9 cellular contexts compared by ENCODE assay signal in the genomic region with DNA sequence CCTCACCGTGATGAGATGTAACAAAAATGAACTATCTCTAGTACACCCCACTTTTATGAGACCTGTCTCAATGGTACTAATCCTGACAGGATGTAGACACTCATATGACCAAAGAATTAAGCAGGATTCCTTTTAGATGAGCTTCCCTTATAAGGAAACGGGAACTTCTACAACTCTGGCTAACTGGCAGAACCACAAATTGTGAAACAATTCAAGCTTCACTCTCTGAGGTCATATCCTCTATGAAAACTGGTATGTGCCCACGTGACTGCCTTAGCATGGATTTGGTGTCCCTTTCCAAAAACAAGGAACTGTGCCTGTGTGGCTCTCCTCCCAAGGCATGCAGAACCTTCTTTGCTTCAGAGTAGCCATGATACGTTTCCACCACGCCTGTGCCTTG. TPM values are rescaled to one million over a fixed set of nuclear protein-coding genes. Genes with fewer than 3 reads are reported as not detected.
DNase-seq lines count a peak whose midpoint lies in the region; ATAC-seq and TF ChIP-seq lines count a peak whose summit lies in the region.
"Had no signal": no experiment of that assay in that cellular context is flagged by ENCODE, and none has a peak within 500 bp of the region (broad histone marks: within the 10 kb centered on the region; RNA-seq: fewer than 3 reads in every experiment).

No MANE protein-coding gene starts in this region.

- TF ChIP-seq CTCF in astrocyte of the cerebellum (IDR thresholded peaks at IDR 0.05; ENCODE audit: low read depth, low read length, missing control alignments) (no peak), transverse colon (IDR thresholded peaks at IDR 0.05) (no peak)

- TF ChIP-seq POLR2A in transverse colon (IDR thresholded peaks at IDR 0.05): no peak

- intact Hi-C loops in activated CD4-positive, alpha-beta T cell treated with anti-CD3 and anti-CD28 coated beads for 36 hours (cut with DNase I, micrococcal nuclease): no loop called here
- intact Hi-C loops in transverse colon (cut with DNase I; ENCODE audit: low total_unique reads): no loop called here

- H3K4me3 ChIP-seq in astrocyte of the cerebellum (ENCODE audit: low read depth, low read length) (no peak overlapping the region), transverse colon (no peak overlapping the region)
- H3K4me3 ChIP-seq: skin epidermis had no signal

- 74 to 82% methylated on average over 2 to 5 of the region's 5 CpGs for WGBS in transverse colon (ENCODE audit: low coverage in 1 of 2), 2 donors

- no peak for TF ChIP-seq EP300 in transverse colon (IDR thresholded peaks at IDR 0.05; ENCODE audit: low read depth)

- no peaks in the 10 kb centered on the region for H3K27me3 ChIP-seq in transverse colon

- H3K9me3 ChIP-seq in transverse colon: no peaks in the 10 kb centered on the region

- peaks cover 0 to 17% (median 10%) of the 10 kb centered on the region in 4 donors for H3K4me1 ChIP-seq in transverse colon

- peak overlapping the region in 3 of 4 donors; percentile 18 to 63 (median 49) for H3K27ac ChIP-seq in transverse colon

- CTCF ChIA-PET in activated CD4-positive, alpha-beta T cell treated with anti-CD3 and anti-CD28 coated beads for 36 hours (lab: Charles Lee): interaction anchor here (0.6 to 6.1 kb wide), 9 partner anchors 10 to 561 kb away, joined by 3 to 60 read pairs (median 4); a partner anchor contains a TSS

- H3K36me3 Mint-ChIP-seq in activated CD4-positive, alpha-beta T cell treated with anti-CD3 and anti-CD28 coated beads for 36 hours (ENCODE audit: low read depth): peaks cover 50% of the 10 kb centered on the region

- no peak for DNase-seq in activated CD4-positive, alpha-beta T cell treated with anti-CD3 and anti-CD28 coated beads for 36 hours
- no peak for DNase-seq in activated CD4-positive, alpha-beta T cell treated with anti-CD3 and anti-CD28 coated beads, Interleukin-2, amount 50 U/mL, for 4 hours
- DNase-seq in astrocyte of the cerebellum (ENCODE audit: low read depth) (peak; percentile 56), iris pigment epithelial cell (ENCODE audit: low read depth) (peak; percentile 94), transverse colon (no peak), occipital lobe (lab: John Stamatoyannopoulos, UW) (no peak)

- ATAC-seq in activated CD4-positive, alpha-beta T cell treated with anti-CD3 and anti-CD28 coated beads for 36 hours: no peak
- ATAC-seq in HG02884 (IDR thresholded peaks at IDR 0.05; ENCODE audit: unreplicated experiment) (no peak), HG03280 (IDR thresholded peaks at IDR 0.05; ENCODE audit: unreplicated experiment) (no peak)

- H3K4me3 Mint-ChIP-seq in activated CD4-positive, alpha-beta T cell treated with anti-CD3 and anti-CD28 coated beads for 36 hours: no peak overlapping the region

- peaks cover 4% of the 10 kb centered on the region for H3K9me3 Mint-ChIP-seq in activated CD4-positive, alpha-beta T cell treated with anti-CD3 and anti-CD28 coated beads for 36 hours (ENCODE audit: low read depth)

- peak overlapping the region; percentile 20 for H3K27ac Mint-ChIP-seq in activated CD4-positive, alpha-beta T cell treated with anti-CD3 and anti-CD28 coated beads for 36 hours

- H3K4me1 Mint-ChIP-seq in activated CD4-positive, alpha-beta T cell treated with anti-CD3 and anti-CD28 coated beads for 36 hours: peaks cover 2% of the 10 kb centered on the region

- H3K27me3 Mint-ChIP-seq in activated CD4-positive, alpha-beta T cell treated with anti-CD3 and anti-CD28 coated beads for 36 hours: no peaks in the 10 kb centered on the region

- POLR2A ChIA-PET in activated CD4-positive, alpha-beta T cell treated with anti-CD3 and anti-CD28 coated beads for 36 hours (lab: Charles Lee): no interaction called here

- H3K36me3 ChIP-seq in transverse colon: no peaks in the 10 kb centered on the region

- in situ Hi-C loops in astrocyte of the cerebellum (cut with HindIII; ENCODE audit: low sequenced_read_pairs): no loop called here
- in situ Hi-C loops in transverse colon (cut with MboI; ENCODE audit: low pct_ligation_motif_present in 1 of 4, low pct_unique_long_range_greater_than_20kb in 1 of 4, low sequenced_read_pairs in 3 of 4): loop anchor here in 2 of 4 donors (5.0 kb wide), 1 partner anchor 86 kb away; no protein-coding TSS in a partner anchor

RNA-seq across cellular contexts. Expression of a gene that starts 14.1 kb away (rescaled TPM):
- total RNA-seq in activated CD4-positive, alpha-beta T cell treated with anti-CD3 and anti-CD28 coated beads for 36 hours: 1 to 10 TPM; 1.1 to 1.3 TPM
- total RNA-seq in transverse colon (1 to 10 TPM in 3 of 4 donors, not detected in 1; 3.0 to 8.3 (median 3.3) TPM), occipital lobe (4.8 TPM)

RNA-seq across cellular contexts. Expression of a gene that starts 21.3 kb away (rescaled TPM):
- total RNA-seq in activated CD4-positive, alpha-beta T cell treated with anti-CD3 and anti-CD28 coated beads for 36 hours: 10 to 100 TPM; 45.9 to 46.0 TPM
- 1 to 10 TPM in 3 of 4 donors, under 1 TPM in 1; 1.00 to 5.6 (median 3.3) TPM for total RNA-seq in transverse colon
- total RNA-seq in occipital lobe: 35.7 TPM

RNA-seq across cellular contexts. Expression of a gene that starts 32.4 kb away (rescaled TPM):
- 10 to 100 TPM; 29.5 to 36.2 TPM for total RNA-seq in activated CD4-positive, alpha-beta T cell treated with anti-CD3 and anti-CD28 coated beads for 36 hours
- 10 to 100 TPM in 3 of 4 donors, 1 to 10 TPM in 1; 7.8 to 41.8 (median 28.2) TPM for total RNA-seq in transverse colon
- 36.2 TPM for total RNA-seq in occipital lobe

Comparison
In these comparisons a context has a peak if more than half of its experiments do, and no peak if none do; other contexts are left out.
1. DNase-seq: peak in astrocyte of the cerebellum (single experiment) and iris pigment epithelial cell (single experiment); none in activated CD4-positive, alpha-beta T cell treated with anti-CD3 and anti-CD28 coated beads for 36 hours (single experiment), activated CD4-positive, alpha-beta T cell treated with anti-CD3 and anti-CD28 coated beads, Interleukin-2, amount 50 U/mL, for 4 hours (0 of 2), transverse colon (single experiment) and occipital lobe (single experiment).